In the genomic region with DNA sequence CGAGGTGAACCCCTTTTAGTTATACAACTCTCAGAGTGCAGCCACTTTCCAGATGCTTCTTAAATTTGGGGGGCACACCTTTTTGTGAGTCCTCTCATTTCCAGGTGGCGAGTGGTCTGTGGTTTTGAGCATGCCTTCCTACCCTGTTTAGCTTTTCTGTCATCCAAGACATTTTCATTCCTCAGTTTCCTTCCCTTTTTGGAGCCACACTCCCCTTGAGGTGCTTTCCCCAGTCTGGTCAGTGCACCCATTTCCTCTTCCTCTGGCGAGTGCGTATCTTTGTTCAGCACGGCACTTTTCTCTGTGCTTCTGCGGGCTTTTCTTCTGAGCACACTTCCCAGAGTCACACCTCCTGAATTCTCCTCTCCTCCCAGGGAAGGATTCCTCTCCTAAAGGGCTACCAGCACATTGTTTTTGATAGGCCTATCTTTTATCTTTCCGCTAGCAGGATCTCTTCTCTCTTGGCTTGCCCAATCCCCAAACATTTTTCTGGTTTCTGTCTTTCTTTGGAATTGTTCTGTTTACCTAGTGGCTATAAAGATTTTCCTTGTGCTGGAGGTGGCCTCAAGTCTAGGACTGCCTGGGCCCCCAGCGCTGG, we compare ENCODE assay signal across 8 cellular contexts. TPM values are rescaled to one million over a fixed set of nuclear protein-coding genes. Genes with fewer than 3 reads are reported as not detected.
A peak's percentile ranks its signal among the peaks of the same experiment; 100 is the strongest.
DNase-seq lines count a peak whose midpoint lies in the region; ATAC-seq and TF ChIP-seq lines count a peak whose summit lies in the region.

No MANE protein-coding gene starts in this region.

- H3K9me3 Mint-ChIP-seq in WTC11 = peaks cover 7% of the 10 kb centered on the region
- H3K9me3 Mint-ChIP-seq in natural killer cell treated with Interleukin-12 subunit alpha and Interleukin-12 subunit beta and Interleukin-15 and Interleukin-18, amount 100 ng/mL, for 72 hours = no peaks in the 10 kb centered on the region

- H3K4me1 ChIP-seq in ACC112 (ENCODE audit: control insufficient read depth, insufficient read depth, low read length, unreplicated experiment) (peaks cover 43% of the 10 kb centered on the region), HEK293 (ENCODE audit: control insufficient read depth, insufficient read depth, low read length) (peaks cover 23% of the 10 kb centered on the region), endocrine pancreas (ENCODE audit: control insufficient read depth, insufficient read depth, low read length) (peaks cover 10% of the 10 kb centered on the region)

- H2AFZ ChIP-seq in ACC112 (ENCODE audit: low read length, unreplicated experiment) = no peak overlapping the region

- no peak for DNase-seq in WTC11 (ENCODE audit: low spot score)
- DNase-seq in natural killer cell treated with Interleukin-12 subunit alpha and Interleukin-12 subunit beta and Interleukin-15 and Interleukin-18, amount 100 ng/mL, for 72 hours (ENCODE audit: low spot score) = no peak
- no peak for DNase-seq in HPDE6-E6E7 (ENCODE audit: extremely low spot score)
- no peak for DNase-seq in GM19240 (ENCODE audit: insufficient read length, low spot score)

- no peaks in the 10 kb centered on the region for H3K27me3 ChIP-seq in ACC112 (ENCODE audit: insufficient read depth, low read length)
- H3K27me3 ChIP-seq in endocrine pancreas (ENCODE audit: control insufficient read depth, insufficient read depth, low read length) = no peaks in the 10 kb centered on the region

- H3K4me1 Mint-ChIP-seq in WTC11 = peaks cover 47% of the 10 kb centered on the region
- peaks cover 50 to 61% of the 10 kb centered on the region in 2 donors for H3K4me1 Mint-ChIP-seq in natural killer cell treated with Interleukin-12 subunit alpha and Interleukin-12 subunit beta and Interleukin-15 and Interleukin-18, amount 100 ng/mL, for 72 hours (ENCODE audit: low read depth in 2 of 2)

- TF ChIP-seq CTCF in HEK293 (tag by site-specific recombination; IDR thresholded peaks at IDR 0.05) (no peak), WTC11 (IDR thresholded peaks at IDR 0.05) (no peak)

- H3K79me2 ChIP-seq in ACC112 (ENCODE audit: control insufficient read depth, insufficient read depth, low read length, unreplicated experiment) = peaks cover 54% of the 10 kb centered on the region

- H3K27ac ChIP-seq in ACC112 (ENCODE audit: low read depth, low read length) = peak overlapping the region; percentile 90; the same call in 1 of the 2 replicates
- H3K27ac ChIP-seq in HEK293 (ENCODE audit: extremely low read depth, low read depth, low read length) = peak overlapping the region; percentile 32; the same call in 1 of the 2 replicates

- peak overlapping the region; percentile 96 for H3K27ac Mint-ChIP-seq in WTC11
- peak overlapping the region; percentile 90 to 92 for H3K27ac Mint-ChIP-seq in natural killer cell treated with Interleukin-12 subunit alpha and Interleukin-12 subunit beta and Interleukin-15 and Interleukin-18, amount 100 ng/mL, for 72 hours

- H3K4me3 Mint-ChIP-seq in WTC11 = peak overlapping the region; percentile 91
- H3K4me3 Mint-ChIP-seq in natural killer cell treated with Interleukin-12 subunit alpha and Interleukin-12 subunit beta and Interleukin-15 and Interleukin-18, amount 100 ng/mL, for 72 hours = peak overlapping the region; percentile 90

- POLR2A ChIA-PET in HEK293 (lab: Yijun Ruan, JAX) (interaction anchor here (0.6 to 1.5 kb wide), 2 partner anchors 49 to 360 kb away, joined by 3 to 4 read pairs; no protein-coding TSS in a partner anchor), WTC11 (lab: Charles Lee) (no interaction called here)

- CTCF ChIA-PET in HEK293 (lab: Yijun Ruan, JAX) = no interaction called here
- CTCF ChIA-PET in WTC11 (lab: Charles Lee) = interaction anchor here (0.5 to 4.7 kb wide), 2 partner anchors 31 to 1063 kb away, joined by 5 to 20 read pairs; a partner anchor contains a TSS

- H3K36me3 Mint-ChIP-seq in WTC11 = peaks cover 8% of the 10 kb centered on the region
- peaks cover 22% of the 10 kb centered on the region for H3K36me3 Mint-ChIP-seq in natural killer cell treated with Interleukin-12 subunit alpha and Interleukin-12 subunit beta and Interleukin-15 and Interleukin-18, amount 100 ng/mL, for 72 hours

- H3K4me3 ChIP-seq in ACC112 (ENCODE audit: low read depth, low read length) (peak overlapping the region; percentile 83), HEK293 (ENCODE audit: low read depth, low read length) (no peak overlapping the region), endocrine pancreas (ENCODE audit: control insufficient read depth, insufficient read depth, low read length) (peak overlapping the region; percentile 80)

- peaks cover 20% of the 10 kb centered on the region for H3K27me3 Mint-ChIP-seq in WTC11 (ENCODE audit: low read depth)
- H3K27me3 Mint-ChIP-seq in natural killer cell treated with Interleukin-12 subunit alpha and Interleukin-12 subunit beta and Interleukin-15 and Interleukin-18, amount 100 ng/mL, for 72 hours = no peaks in the 10 kb centered on the region

- no peak for ATAC-seq in WTC11
- no peak for ATAC-seq in natural killer cell treated with Interleukin-12 subunit alpha and Interleukin-12 subunit beta and Interleukin-15 and Interleukin-18, amount 100 ng/mL, for 72 hours
- no peak for ATAC-seq in HG03175 (IDR thresholded peaks at IDR 0.05; ENCODE audit: unreplicated experiment)

- no peak overlapping the region for H3K9ac ChIP-seq in endocrine pancreas (ENCODE audit: control insufficient read depth, insufficient read depth, low read length)

- H3K36me3 ChIP-seq in ACC112 (ENCODE audit: insufficient read depth, low read length) = peaks cover 9% of the 10 kb centered on the region; the same call in 1 of the 2 replicates
- H3K36me3 ChIP-seq in HEK293 (ENCODE audit: control insufficient read depth in 2 of 2, insufficient read depth in 1 of 2, low read length in 2 of 2) = peaks cover 0 to 11% of the 10 kb centered on the region in 2 experiments; a peak in 2 of 3 replicates
- H3K36me3 ChIP-seq in endocrine pancreas (ENCODE audit: control insufficient read depth, insufficient read depth, low read length) = no peaks in the 10 kb centered on the region

- no peaks in the 10 kb centered on the region for H3K9me3 ChIP-seq in HEK293 (ENCODE audit: control insufficient read depth, insufficient read depth, low read depth, low read length)
- no peaks in the 10 kb centered on the region for H3K9me3 ChIP-seq in endocrine pancreas (ENCODE audit: control insufficient read depth, low read length)

TF ChIP-seq in HEK293, 187 proteins besides CTCF, POLR2A, EP300 and RAD21 (continues in another document):
- TF ChIP-seq PRDM1 (tag by site-specific recombination; IDR thresholded peaks at IDR 0.05) (peak; percentile 74), ZNF366 (tag by site-specific recombination; conservative IDR thresholded peaks at IDR 0.05) (peak; percentile 57), OSR2 (tag by site-specific recombination; IDR thresholded peaks at IDR 0.05) (0 out of 2 replicates have a peak, but pooled peaks have one; percentile 0), ZBTB20 (tag by site-specific recombination; IDR thresholded peaks at IDR 0.05) (peak; percentile 22; the same call in 1 of the 2 replicates)
- TF ChIP-seq, protein P1, sequence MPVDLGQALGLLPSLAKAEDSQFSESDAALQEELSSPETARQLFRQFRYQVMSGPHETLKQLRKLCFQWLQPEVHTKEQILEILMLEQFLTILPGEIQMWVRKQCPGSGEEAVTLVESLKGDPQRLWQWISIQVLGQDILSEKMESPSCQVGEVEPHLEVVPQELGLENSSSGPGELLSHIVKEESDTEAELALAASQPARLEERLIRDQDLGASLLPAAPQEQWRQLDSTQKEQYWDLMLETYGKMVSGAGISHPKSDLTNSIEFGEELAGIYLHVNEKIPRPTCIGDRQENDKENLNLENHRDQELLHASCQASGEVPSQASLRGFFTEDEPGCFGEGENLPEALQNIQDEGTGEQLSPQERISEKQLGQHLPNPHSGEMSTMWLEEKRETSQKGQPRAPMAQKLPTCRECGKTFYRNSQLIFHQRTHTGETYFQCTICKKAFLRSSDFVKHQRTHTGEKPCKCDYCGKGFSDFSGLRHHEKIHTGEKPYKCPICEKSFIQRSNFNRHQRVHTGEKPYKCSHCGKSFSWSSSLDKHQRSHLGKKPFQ (tag by site-specific recombination; IDR thresholded peaks at IDR 0.05) = peak; percentile 90

TF ChIP-seq in WTC11, 78 proteins besides CTCF, POLR2A, EP300 and RAD21 (continues in another document):
- TF ChIP-seq ELF4 (CRISPR knock-in tag; IDR thresholded peaks at IDR 0.05; ENCODE audit: low read depth) = no peak
- TF ChIP-seq, protein P2, sequence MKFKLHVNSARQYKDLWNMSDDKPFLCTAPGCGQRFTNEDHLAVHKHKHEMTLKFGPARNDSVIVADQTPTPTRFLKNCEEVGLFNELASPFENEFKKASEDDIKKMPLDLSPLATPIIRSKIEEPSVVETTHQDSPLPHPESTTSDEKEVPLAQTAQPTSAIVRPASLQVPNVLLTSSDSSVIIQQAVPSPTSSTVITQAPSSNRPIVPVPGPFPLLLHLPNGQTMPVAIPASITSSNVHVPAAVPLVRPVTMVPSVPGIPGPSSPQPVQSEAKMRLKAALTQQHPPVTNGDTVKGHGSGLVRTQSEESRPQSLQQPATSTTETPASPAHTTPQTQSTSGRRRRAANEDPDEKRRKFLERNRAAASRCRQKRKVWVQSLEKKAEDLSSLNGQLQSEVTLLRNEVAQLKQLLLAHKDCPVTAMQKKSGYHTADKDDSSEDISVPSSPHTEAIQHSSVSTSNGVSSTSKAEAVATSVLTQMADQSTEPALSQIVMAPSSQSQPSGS (CRISPR knock-in tag; IDR thresholded peaks at IDR 0.05; ENCODE audit: borderline replicate concordance, low read depth) = no peak
- TF ChIP-seq MYBL2 (CRISPR knock-in tag; IDR thresholded peaks at IDR 0.05) = no peak
- no peak for TF ChIP-seq JAZF1 (CRISPR knock-in tag; IDR thresholded peaks at IDR 0.05)
- TF ChIP-seq, protein P3, sequence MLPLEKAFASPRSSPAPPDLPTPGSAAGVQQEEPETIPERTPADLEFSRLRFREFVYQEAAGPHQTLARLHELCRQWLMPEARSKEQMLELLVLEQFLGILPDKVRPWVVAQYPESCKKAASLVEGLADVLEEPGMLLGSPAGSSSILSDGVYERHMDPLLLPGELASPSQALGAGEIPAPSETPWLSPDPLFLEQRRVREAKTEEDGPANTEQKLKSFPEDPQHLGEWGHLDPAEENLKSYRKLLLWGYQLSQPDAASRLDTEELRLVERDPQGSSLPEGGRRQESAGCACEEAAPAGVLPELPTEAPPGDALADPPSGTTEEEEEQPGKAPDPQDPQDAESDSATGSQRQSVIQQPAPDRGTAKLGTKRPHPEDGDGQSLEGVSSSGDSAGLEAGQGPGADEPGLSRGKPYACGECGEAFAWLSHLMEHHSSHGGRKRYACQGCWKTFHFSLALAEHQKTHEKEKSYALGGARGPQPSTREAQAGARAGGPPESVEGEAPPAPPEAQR (CRISPR knock-in tag; IDR thresholded peaks at IDR 0.05) = no peak
- no peak for TF ChIP-seq OVOL2 (CRISPR knock-in tag; IDR thresholded peaks at IDR 0.05; ENCODE audit: borderline replicate concordance)
- TF ChIP-seq SP1 (CRISPR knock-in tag; conservative IDR thresholded peaks at IDR 0.05) = no peak

RNA-seq across cellular contexts. Expression of a gene that starts 1.4 kb away (rescaled TPM):
- 65.8 to 70.0 TPM (median 66.8 TPM) in 3 replicates for total RNA-seq in WTC11 (2021)
- total RNA-seq in natural killer cell treated with Interleukin-12 subunit alpha and Interleukin-12 subunit beta and Interleukin-15 and Interleukin-18, amount 100 ng/mL, for 72 hours = 10 to 100 TPM; 60.4 to 88.6 TPM

RNA-seq across cellular contexts. Expression of a gene that starts 31.2 kb away (rescaled TPM):
- 221 to 231 TPM (median 223 TPM) in 3 replicates for total RNA-seq in WTC11 (2021)
- total RNA-seq in natural killer cell treated with Interleukin-12 subunit alpha and Interleukin-12 subunit beta and Interleukin-15 and Interleukin-18, amount 100 ng/mL, for 72 hours = 100 to 1,000 TPM; 404 to 438 TPM
